In genomic region chr11:35293034-35293433, GRCh38 we compare ENCODE assay signal across 1 cellular context.
TF ChIP-seq lines count a peak whose summit lies in the region.

No MANE protein-coding gene starts in this region.

TF ChIP-seq in GM12878, 131 proteins besides CTCF, POLR2A, EP300 and RAD21 (continued from another document):
- TF ChIP-seq CEBPZ (IDR thresholded peaks at IDR 0.05; ENCODE audit: low read depth, low read length) (no peak), RELB (IDR thresholded peaks at IDR 0.05; ENCODE audit: low read depth) (peak; percentile 58), SUPT20H (IDR thresholded peaks at IDR 0.05; ENCODE audit: borderline replicate concordance, control insufficient read depth, low read depth, low read length) (no peak), EGR1 (IDR thresholded peaks at IDR 0.05; ENCODE audit: borderline replicate concordance in 1 of 2, low read depth in 2 of 2, low read length in 2 of 2) (no peak), ZZZ3 (IDR thresholded peaks at IDR 0.05; ENCODE audit: control insufficient read depth, insufficient read length, low read depth) (no peak), RUNX3 (IDR thresholded peaks at IDR 0.05; ENCODE audit: low read length) (peak; percentile 78), CREB1 (IDR thresholded peaks at IDR 0.05; ENCODE audit: low read depth) (0 out of 2 replicates have a peak, but pooled peaks have one; percentile 15), KDM1A (IDR thresholded peaks at IDR 0.05; ENCODE audit: borderline replicate concordance) (no peak), IKZF1 (conservative IDR thresholded peaks at IDR 0.05) (peak; percentile 59; the same call in 1 of the 2 replicates), MTA2 (IDR thresholded peaks at IDR 0.05; ENCODE audit: low read depth) (peak; percentile 56; the same call in 1 of the 2 replicates), IKZF2 (IDR thresholded peaks at IDR 0.05) (peak; percentile 57 to 77; a peak in 3 of 4 replicates), RELA (IDR thresholded peaks at IDR 0.05; ENCODE audit: borderline replicate concordance, partially characterized antibody) (peak; percentile 10), NR2C2 (IDR thresholded peaks at IDR 0.05; ENCODE audit: borderline replicate concordance, control insufficient read depth, insufficient read length, low read depth) (no peak)
TF ChIP-seq in GM12878: peak in this region for 8.
